10 cellular contexts compared by ENCODE assay signal in genomic region chr10:75229961-75230360, GRCh38. TPM values are rescaled to one million over a fixed set of nuclear protein-coding genes. Genes with fewer than 3 reads are reported as not detected.
DNase-seq lines count a peak whose midpoint lies in the region; ATAC-seq and TF ChIP-seq lines count a peak whose summit lies in the region.
"Had no signal": no experiment of that assay in that cellular context is flagged by ENCODE, and none has a peak within 500 bp of the region (broad histone marks: within the 10 kb centered on the region; RNA-seq: fewer than 3 reads in every experiment).

No MANE protein-coding gene starts in this region.

- POLR2A ChIA-PET in activated CD4-positive, alpha-beta T cell treated with anti-CD3 and anti-CD28 coated beads, Interleukin-2, amount 10 ng/mL, durations not matched to agents 7 days and 5 days (lab: Charles Lee): interaction anchor here (1.0 to 1.3 kb wide), 2 partner anchors 19 to 42 kb away, joined by 4 to 5 read pairs; partner anchors contain the start of gene VDAC2

- H3K36me3 ChIP-seq in GM23338 (ENCODE audit: insufficient read depth): peaks cover 25% of the 10 kb centered on the region
- H3K36me3 ChIP-seq in ascending aorta: peaks cover 0 to 24% of the 10 kb centered on the region in 2 donors
- peaks cover 0 to 46% (median 14%) of the 10 kb centered on the region in 4 donors for H3K36me3 ChIP-seq in upper lobe of left lung

- no peak overlapping the region for H3K4me3 ChIP-seq in GM23338
- H3K4me3 ChIP-seq in ascending aorta: no peak overlapping the region
- no peak overlapping the region for H3K4me3 ChIP-seq in upper lobe of left lung

- peaks cover 35% of the 10 kb centered on the region for H3F3A ChIP-seq in GM23338 (replicated peaks; ENCODE audit: low read depth)

- peak overlapping the region; percentile 78; the same call in 1 of the 2 replicates for H3K27ac ChIP-seq in GM23338 (ENCODE audit: low read depth)
- H3K27ac ChIP-seq in ascending aorta: peak overlapping the region in 1 of 2 donors; percentile 48
- peak overlapping the region in 2 of 4 donors; percentile 4 to 33 for H3K27ac ChIP-seq in upper lobe of left lung
- H3K27ac ChIP-seq: C4-2B had no signal

- no peak for TF ChIP-seq EP300 in upper lobe of left lung (IDR thresholded peaks at IDR 0.05)

- in situ Hi-C loops in ACHN (cut with HindIII; ENCODE audit: low pct_ligation_motif_present, low pct_unique_long_range_greater_than_20kb, low sequenced_read_pairs): no loop called here

- no peak overlapping the region for H3K27ac Mint-ChIP-seq in GM23338
- peak overlapping the region; percentile 78 for H3K27ac Mint-ChIP-seq in chondrocyte (ENCODE audit: unreplicated experiment)
- H3K27ac Mint-ChIP-seq in mesothelial cell of epicardium: peak overlapping the region; percentile 73
- H3K27ac Mint-ChIP-seq in activated CD4-positive, alpha-beta T cell treated with anti-CD3 and anti-CD28 coated beads, Interleukin-2, amount 10 ng/mL, durations not matched to agents 7 days and 5 days: no peak overlapping the region

- CTCF ChIA-PET in activated CD4-positive, alpha-beta T cell treated with anti-CD3 and anti-CD28 coated beads, Interleukin-2, amount 10 ng/mL, durations not matched to agents 7 days and 5 days (lab: Charles Lee): interaction anchor here (0.5 to 5.4 kb wide), 14 partner anchors 9 to 124 kb away, joined by 3 to 40 read pairs (median 3); partner anchors contain the start of gene VDAC2

- H3K4me3 Mint-ChIP-seq in GM23338 (no peak overlapping the region), chondrocyte (ENCODE audit: unreplicated experiment) (no peak overlapping the region), mesothelial cell of epicardium (no peak overlapping the region)
- no peak overlapping the region for H3K4me3 Mint-ChIP-seq in activated CD4-positive, alpha-beta T cell treated with anti-CD3 and anti-CD28 coated beads, Interleukin-2, amount 10 ng/mL, durations not matched to agents 7 days and 5 days

- WGBS in upper lobe of left lung, 2 donors: 83 to 89% methylated on average over 3 of the region's 3 CpGs

- peak; percentile 47 for DNase-seq in ACHN
- DNase-seq in GM23338 (ENCODE audit: low spot score): no peak
- no peak for DNase-seq in chondrocyte (ENCODE audit: low spot score)
- DNase-seq in mesothelial cell of epicardium (ENCODE audit: low spot score in 2 of 2, unreplicated experiment in 2 of 2): no peak
- DNase-seq in ascending aorta (ENCODE audit: low spot score in 2 of 2): no peak
- DNase-seq in activated CD4-positive, alpha-beta T cell treated with anti-CD3 and anti-CD28 coated beads, Interleukin-2, amount 10 ng/mL, durations not matched to agents 7 days and 5 days: no peak
- DNase-seq in NAMALWA (ENCODE audit: low spot score): no peak
- no peak for DNase-seq in upper lobe of left lung

- intact Hi-C loops in ascending aorta (cut with DNase I): loop anchor here (1.0 to 10.0 kb wide), 3 partner anchors 20 to 1075 kb away; partner anchors contain the start of genes ADK, AP3M1 and VDAC2

- H3K4me1 Mint-ChIP-seq in GM23338 (peaks cover 49% of the 10 kb centered on the region), chondrocyte (ENCODE audit: low read depth) (peaks cover 55% of the 10 kb centered on the region), mesothelial cell of epicardium (peaks cover 44% of the 10 kb centered on the region)
- peaks cover 46% of the 10 kb centered on the region for H3K4me1 Mint-ChIP-seq in activated CD4-positive, alpha-beta T cell treated with anti-CD3 and anti-CD28 coated beads, Interleukin-2, amount 10 ng/mL, durations not matched to agents 7 days and 5 days

- H3K27me3 ChIP-seq in GM23338 (ENCODE audit: insufficient read depth) (no peaks in the 10 kb centered on the region), ascending aorta (no peaks in the 10 kb centered on the region), upper lobe of left lung (no peaks in the 10 kb centered on the region)

- H3K4me1 ChIP-seq in GM23338 (ENCODE audit: insufficient read depth) (peaks cover 29% of the 10 kb centered on the region), ascending aorta (peaks cover 17 to 25% of the 10 kb centered on the region in 2 donors), upper lobe of left lung (peaks cover 41 to 54% (median 51%) of the 10 kb centered on the region in 4 donors)

- H3K9me3 ChIP-seq in ascending aorta (no peaks in the 10 kb centered on the region), upper lobe of left lung (no peaks in the 10 kb centered on the region)

- H2AFZ ChIP-seq in GM23338: no peak overlapping the region

- TF ChIP-seq CTCF in GM23338 (conservative IDR thresholded peaks at IDR 0.05; ENCODE audit: low read depth in 2 of 2) (no peak), chondrocyte (IDR thresholded peaks at IDR 0.05) (no peak), mesothelial cell of epicardium (IDR thresholded peaks at IDR 0.05; ENCODE audit: unreplicated experiment) (no peak), ascending aorta (IDR thresholded peaks at IDR 0.05) (no peak), upper lobe of left lung (IDR thresholded peaks at IDR 0.05) (no peak)

- H3K36me3 Mint-ChIP-seq in GM23338 (ENCODE audit: low read depth) (peaks cover 77% of the 10 kb centered on the region), chondrocyte (ENCODE audit: low read depth) (peaks cover 19% of the 10 kb centered on the region), mesothelial cell of epicardium (peaks cover 21% of the 10 kb centered on the region)
- peaks cover 56% of the 10 kb centered on the region for H3K36me3 Mint-ChIP-seq in activated CD4-positive, alpha-beta T cell treated with anti-CD3 and anti-CD28 coated beads, Interleukin-2, amount 10 ng/mL, durations not matched to agents 7 days and 5 days (ENCODE audit: low read depth)

- ATAC-seq in GM23338: no peak
- no peak for ATAC-seq in upper lobe of left lung (ENCODE audit: low FRiP score in 2 of 2)

- H3K79me2 ChIP-seq in GM23338 (replicated peaks; ENCODE audit: insufficient read depth): peaks cover 60% of the 10 kb centered on the region

- TF ChIP-seq POLR2A in upper lobe of left lung (IDR thresholded peaks at IDR 0.05): no peak

- H3K9me3 Mint-ChIP-seq in GM23338 (no peaks in the 10 kb centered on the region), chondrocyte (ENCODE audit: low read depth) (no peaks in the 10 kb centered on the region), mesothelial cell of epicardium (no peaks in the 10 kb centered on the region)
- no peaks in the 10 kb centered on the region for H3K9me3 Mint-ChIP-seq in activated CD4-positive, alpha-beta T cell treated with anti-CD3 and anti-CD28 coated beads, Interleukin-2, amount 10 ng/mL, durations not matched to agents 7 days and 5 days
- H3K9me3 Mint-ChIP-seq: activated T-helper 2 cell treated with anti-CD3 and anti-CD28 coated beads, Interferon-gamma antibody, Interleukin-2, Interleukin-4, amounts not matched to agents 10 μg/mL and 5 μg/mL and 100 μg/mL, durations not matched to agents 14 hours and 24 hours and 36 hours had no signal

- H4K20me1 ChIP-seq in GM23338 (replicated peaks; ENCODE audit: insufficient read depth): peaks cover 19% of the 10 kb centered on the region

- no peaks in the 10 kb centered on the region for H3K9me2 ChIP-seq in GM23338 (ENCODE audit: insufficient read depth)

- H3K27me3 Mint-ChIP-seq in GM23338 (ENCODE audit: insufficient read depth, low read depth, poor library complexity): peaks cover 25% of the 10 kb centered on the region
- H3K27me3 Mint-ChIP-seq in chondrocyte (ENCODE audit: low read depth): no peaks in the 10 kb centered on the region
- H3K27me3 Mint-ChIP-seq in mesothelial cell of epicardium (ENCODE audit: low read depth): no peaks in the 10 kb centered on the region
- no peaks in the 10 kb centered on the region for H3K27me3 Mint-ChIP-seq in activated CD4-positive, alpha-beta T cell treated with anti-CD3 and anti-CD28 coated beads, Interleukin-2, amount 10 ng/mL, durations not matched to agents 7 days and 5 days

- no peak overlapping the region for H3K4me2 ChIP-seq in GM23338

TF ChIP-seq in GM23338, 12 proteins besides CTCF, POLR2A, EP300 and RAD21:
- TF ChIP-seq JUNB (IDR thresholded peaks at IDR 0.05; ENCODE audit: unreplicated experiment) (no peak), ZNF114 (CRISPR knock-in tag; IDR thresholded peaks at IDR 0.05) (no peak), EZH2 (IDR thresholded peaks at IDR 0.05; ENCODE audit: low read depth, unreplicated experiment) (no peak), EZH2phosphoT487 (IDR thresholded peaks at IDR 0.05; ENCODE audit: unreplicated experiment) (no peak)

RNA-seq across cellular contexts. Expression of gene COMTD1, which starts 5.8 kb away (rescaled TPM):
- total RNA-seq in GM23338 (2014; rRNA removed; shearing (Covaris generic)): 39.6 and 40.0 TPM in 2 replicates
- 46.7 and 54.1 TPM in 2 replicates for polyA plus RNA-seq in GM23338 (2016; fragmentation: Nextera tagmentation; extraction: Ambion mirVana)
- total RNA-seq in chondrocyte: 12.8 to 15.7 TPM (median 13.2 TPM) in 3 replicates
- 13.9 to 14.7 TPM (median 13.9 TPM) in 3 replicates for total RNA-seq in mesothelial cell of epicardium
- 85.5 TPM for total RNA-seq in ascending aorta
- total RNA-seq in activated CD4-positive, alpha-beta T cell treated with anti-CD3 and anti-CD28 coated beads, Interleukin-2, amount 10 ng/mL, durations not matched to agents 7 days and 5 days: 10 to 100 TPM; 27.3 to 44.7 TPM
- 10 to 100 TPM; 28.0 to 56.6 (median 35.6) TPM for total RNA-seq in upper lobe of left lung

RNA-seq across cellular contexts. Expression of gene VDAC2, which starts 19.4 kb away (rescaled TPM):
- 242 and 282 TPM in 2 replicates for total RNA-seq in GM23338 (2014; rRNA removed; shearing (Covaris generic))
- polyA plus RNA-seq in GM23338 (2016; fragmentation: Nextera tagmentation; extraction: Ambion mirVana): 294 and 311 TPM in 2 replicates
- total RNA-seq in chondrocyte (142 to 161 TPM (median 155 TPM) in 3 replicates), mesothelial cell of epicardium (144 to 154 TPM (median 149 TPM) in 3 replicates), ascending aorta (14.4 TPM), upper lobe of left lung (100 to 1,000 TPM in 3 of 6 donors, 10 to 100 TPM in 3; 54.5 to 137 (median 98.8) TPM)
- 100 to 1,000 TPM in 1 of 2 experiments, 10 to 100 TPM in 1; 98.6 to 122 TPM for total RNA-seq in activated CD4-positive, alpha-beta T cell treated with anti-CD3 and anti-CD28 coated beads, Interleukin-2, amount 10 ng/mL, durations not matched to agents 7 days and 5 days

Comparison
In these comparisons a context has a peak if more than half of its experiments do, and no peak if none do; other contexts are left out.
1. H3K27ac Mint-ChIP-seq: peak in chondrocyte (single experiment) and mesothelial cell of epicardium (single experiment); none in GM23338 (single experiment) and activated CD4-positive, alpha-beta T cell treated with anti-CD3 and anti-CD28 coated beads, Interleukin-2, amount 10 ng/mL, durations not matched to agents 7 days and 5 days (single experiment).